ENCODE assay signal across 32 cellular contexts in genomic region chr6:4849628-4850027, GRCh38.
"Had no signal": no experiment of that assay in that cellular context is flagged by ENCODE, and none has a peak within 500 bp of the region (broad histone marks: within the 10 kb centered on the region; RNA-seq: fewer than 3 reads in every experiment).

No MANE protein-coding gene starts in this region.

- H3K4me2 ChIP-seq: KMS-11 had no signal

- H3K9ac ChIP-seq: KMS-11 had no signal

- H3K4me3 ChIP-seq: PC-9 had no signal

- DNase-seq: activated B cell treated with CpG ODN at 0.5 μM for 24 hours; activated CD4-positive, alpha-beta memory T cell treated with anti-CD3 and anti-CD28 coated beads for 36 hours; activated CD4-positive, alpha-beta T cell treated with anti-CD3 and anti-CD28 coated beads for 4 hours; activated CD4-positive, alpha-beta T cell treated with anti-CD3 and anti-CD28 coated beads, Interleukin-2, amount 50 U/mL, for 1 hour; activated CD4-positive, CD25-positive, alpha-beta regulatory T cell treated with anti-CD3 and anti-CD28 coated beads, Interleukin-2, amount 50 U/mL, for 72 hours; activated CD8-positive, alpha-beta memory T cell treated with anti-CD3 and anti-CD28 coated beads, Interleukin-2, amount 10 ng/mL, durations not matched to agents 7 days and 5 days; activated CD8-positive, alpha-beta memory T cell treated with anti-CD3 and anti-CD28 coated beads, Interleukin-2, amount 50 U/mL, for 48 hours; activated effector memory CD4-positive, alpha-beta T cell treated with Interleukin-2 at 50 U/mL for 16 hours; activated naive CD4-positive, alpha-beta T cell treated with anti-CD3 and anti-CD28 coated beads, Interleukin-2, amount 10 ng/mL, durations not matched to agents 7 days and 5 days; activated naive CD8-positive, alpha-beta T cell treated with anti-CD3 and anti-CD28 coated beads, Interleukin-2, amount 50 U/mL, for 24 hours; activated T-cell treated with anti-CD3 and anti-CD28 coated beads, Interleukin-2, amount 50 U/mL, for 48 hours; anterior cingulate cortex; central memory CD4-positive, alpha-beta T cell; NCI-H1105; NCI-H1417 treated with DMSO at 0.1 percent for 48 hours; NCI-H1694; NCI-H1930; NCI-H2081 treated with DMSO at 0.1 percent for 48 hours; NCI-H226; NCI-H446 treated with DMSO at 0.1 percent for 48 hours; NCI-H526; NCI-H748 treated with DMSO at 0.1 percent for 48 hours; NK-92 treated with Interleukin-12 subunit alpha and Interleukin-12 subunit beta, amount 100 ng/mL, for 24 hours; PC-9; SW 1271; T-helper 1 cell; T-helper 2 cell; T-helper 9 cell had no signal

- H3K27ac ChIP-seq: KMS-11, PC-9, RWPE1, VCaP had no signal

- ATAC-seq: activated CD8-positive, alpha-beta memory T cell treated with anti-CD3 and anti-CD28 coated beads, Interleukin-2, amount 10 ng/mL, durations not matched to agents 7 days and 5 days; activated naive CD8-positive, alpha-beta T cell treated with anti-CD3 and anti-CD28 coated beads, Interleukin-2, amount 50 U/mL, for 24 hours; Right ventricle myocardium inferior had no signal

- H2AFZ ChIP-seq: PC-9 had no signal
